In the genomic region with DNA sequence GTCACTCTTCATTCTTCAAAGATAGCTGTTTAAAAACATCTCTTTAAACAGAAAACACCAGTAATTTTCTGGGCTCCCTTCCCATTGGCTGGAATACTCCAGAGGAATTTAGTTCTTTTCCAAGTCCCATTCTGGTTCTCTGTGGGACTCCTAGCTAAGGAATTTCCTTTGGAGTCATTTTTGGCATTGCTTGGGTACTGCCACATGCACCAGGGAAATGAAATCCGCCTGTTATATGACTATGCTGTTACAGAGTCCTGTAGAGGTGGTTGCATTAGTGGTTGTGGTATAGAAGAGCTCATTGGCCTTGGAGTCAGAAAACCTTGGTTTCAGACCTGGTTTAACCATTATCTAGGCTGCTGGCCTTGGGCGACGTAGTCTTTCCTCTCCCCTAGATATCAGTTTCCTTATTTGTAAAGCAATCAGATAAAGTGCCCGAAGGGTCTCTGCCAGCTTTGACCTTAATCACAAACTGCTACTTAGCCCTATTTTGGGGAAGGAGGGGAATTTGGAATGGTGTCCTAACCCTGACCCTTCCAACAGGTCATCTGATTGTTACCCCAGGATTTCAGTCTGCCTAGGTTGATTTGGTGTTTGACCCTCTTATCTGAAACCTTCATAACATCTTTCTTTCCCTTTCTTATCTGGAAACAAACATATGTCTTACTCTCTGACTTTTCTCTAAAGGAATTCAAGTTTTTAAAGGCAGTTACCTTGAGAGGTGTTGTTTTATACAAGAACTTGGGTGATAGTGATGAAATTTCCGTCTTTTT, we compare ENCODE assay signal across 8 cellular contexts. TPM values are rescaled to one million over a fixed set of nuclear protein-coding genes. Genes with fewer than 3 reads are reported as not detected.
A peak's percentile ranks its signal among the peaks of the same experiment; 100 is the strongest.
DNase-seq lines count a peak whose midpoint lies in the region; ATAC-seq and TF ChIP-seq lines count a peak whose summit lies in the region.
"Had no signal": no experiment of that assay in that cellular context is flagged by ENCODE, and none has a peak within 500 bp of the region (broad histone marks: within the 10 kb centered on the region; RNA-seq: fewer than 3 reads in every experiment).

No MANE protein-coding gene starts in this region.

- WGBS in heart left ventricle, 4 donors = 52 to 62% (median 57%) methylated on average over 5 of the region's 5 CpGs
- WGBS in transverse colon (ENCODE audit: low coverage in 1 of 2), 2 donors = 49 to 60% methylated on average over 5 of the region's 5 CpGs

- in situ Hi-C loops in transverse colon (cut with MboI; ENCODE audit: low pct_ligation_motif_present in 1 of 4, low pct_unique_long_range_greater_than_20kb in 1 of 4, low sequenced_read_pairs in 3 of 4) = no loop called here

- H3K4me1 ChIP-seq in HUES48 (ENCODE audit: control insufficient read depth, insufficient read depth, low read length) = peaks cover 15% of the 10 kb centered on the region
- H3K4me1 ChIP-seq in heart left ventricle = peaks cover 0 to 49% (median 18%) of the 10 kb centered on the region in 12 donors
- H3K4me1 ChIP-seq in transverse colon = peaks cover 6 to 39% (median 14%) of the 10 kb centered on the region in 4 donors

- ATAC-seq in GM19452 (IDR thresholded peaks at IDR 0.05; ENCODE audit: unreplicated experiment) (peak; percentile 94), heart left ventricle (peak in 3 of 4 donors; percentile 33 to 59 (median 47)), GM18502 (IDR thresholded peaks at IDR 0.05; ENCODE audit: poor library complexity, unreplicated experiment) (no peak)

- TF ChIP-seq EP300 in transverse colon (IDR thresholded peaks at IDR 0.05; ENCODE audit: low read depth) = no peak

- H3K27ac ChIP-seq in HUES48 (ENCODE audit: low read depth, low read length) (peak overlapping the region; percentile 26), heart left ventricle (peak overlapping the region in 4 of 12 donors; percentile 26 to 65 (median 56)), transverse colon (peak overlapping the region; percentile 8 to 51 (median 34))

- H3K9me3 ChIP-seq in HUES48 (ENCODE audit: control insufficient read depth, insufficient read depth, low read length) = peaks cover 23% of the 10 kb centered on the region
- H3K9me3 ChIP-seq in heart left ventricle = no peaks in the 10 kb centered on the region
- no peaks in the 10 kb centered on the region for H3K9me3 ChIP-seq in transverse colon

- intact Hi-C loops in heart left ventricle (cut with DNase I) = loop anchor here in 1 of 10 donors (10.0 kb wide), 1 partner anchor 494 kb away; a partner anchor contains a TSS
- intact Hi-C loops in transverse colon (cut with DNase I; ENCODE audit: low total_unique reads) = no loop called here

- no peak for TF ChIP-seq CTCF in heart left ventricle (IDR thresholded peaks at IDR 0.05)
- no peak for TF ChIP-seq CTCF in transverse colon (IDR thresholded peaks at IDR 0.05)

- H3K9ac ChIP-seq in HUES48 (ENCODE audit: low read depth, low read length) = no peak overlapping the region

- DNase-seq in heart left ventricle (no peak), transverse colon (no peak), NCI-H1436 (lab: John Stamatoyannopoulos, UW) (no peak), middle frontal gyrus (ENCODE audit: extremely low spot score, low spot score) (no peak)
- DNase-seq: NCI-H1105 treated with DMSO at 0.1 percent for 48 hours had no signal

- TF ChIP-seq POLR2A in heart left ventricle (IDR thresholded peaks at IDR 0.05) = no peak
- no peak for TF ChIP-seq POLR2A in transverse colon (IDR thresholded peaks at IDR 0.05)

- H3K36me3 ChIP-seq in HUES48 (ENCODE audit: control insufficient read depth, insufficient read depth, low read length) (no peaks in the 10 kb centered on the region), heart left ventricle (no peaks in the 10 kb centered on the region), transverse colon (no peaks in the 10 kb centered on the region)

- H3K27me3 ChIP-seq in HUES48 (ENCODE audit: control insufficient read depth, insufficient read depth, low read length) = no peaks in the 10 kb centered on the region
- no peaks in the 10 kb centered on the region for H3K27me3 ChIP-seq in heart left ventricle
- H3K27me3 ChIP-seq in transverse colon = no peaks in the 10 kb centered on the region

- H3K4me3 ChIP-seq in HUES48 (ENCODE audit: low read depth, low read length) (no peak overlapping the region; the same call in 1 of the 2 replicates), heart left ventricle (no peak overlapping the region), transverse colon (no peak overlapping the region)

RNA-seq across cellular contexts. Expression of a gene that starts 13.5 kb away (rescaled TPM):
- total RNA-seq in heart left ventricle (under 1 TPM in 1 of 9 donors, not detected in 8; 0.13 TPM), transverse colon (not detected)
- polyA plus RNA-seq in heart left ventricle = not detected
